Comparison of ENCODE assay signal across 1 cellular context in genomic region chr11:31369348-31370329, GRCh38.
TF ChIP-seq lines count a peak whose summit lies in the region.

Gene DCDC1 (minus strand): TSS chr11:31369739. CDS start chr11:31328280, 41,459 bp downstream.
Gene DNAJC24 (plus strand): TSS chr11:31369860. CDS start chr11:31370749, 889 bp downstream.

TF ChIP-seq in GM12878, 131 proteins besides CTCF, POLR2A, EP300 and RAD21 (continued from another document and continues in another):
- TF ChIP-seq E2F4 (IDR thresholded peaks at IDR 0.05; ENCODE audit: low read depth, low read length) (0 out of 2 replicates have a peak, but pooled peaks have one; percentile 40), SREBF2 (IDR thresholded peaks at IDR 0.05; ENCODE audit: low read length) (peak; percentile 67; the same call in 1 of the 2 replicates), RELA (IDR thresholded peaks at IDR 0.05; ENCODE audit: borderline replicate concordance, partially characterized antibody) (peak; percentile 69), TAF1 (IDR thresholded peaks at IDR 0.05; ENCODE audit: borderline replicate concordance, low read depth, low read length) (peak; percentile 61), ZNF384 (IDR thresholded peaks at IDR 0.05; ENCODE audit: borderline replicate concordance, low read depth, low read length) (peak; percentile 34; the same call in 1 of the 2 replicates), HDAC6 (IDR thresholded peaks at IDR 0.05; ENCODE audit: unreplicated experiment) (no peak), TBL1XR1 (IDR thresholded peaks at IDR 0.05; ENCODE audit: low read depth, low read length) (peak; percentile 56; the same call in 1 of the 2 replicates), PML (IDR thresholded peaks at IDR 0.05; ENCODE audit: low read length) (peak; percentile 92), CHD1 (IDR thresholded peaks at IDR 0.05; ENCODE audit: low read depth, low read length) (peak; percentile 67; the same call in 1 of the 2 replicates), E4F1 (IDR thresholded peaks at IDR 0.05; ENCODE audit: borderline replicate concordance, partially characterized antibody) (no peak), MEF2B (IDR thresholded peaks at IDR 0.05; ENCODE audit: partially characterized antibody, poor library complexity, severe bottlenecking) (peak; percentile 44), HDAC2 (IDR thresholded peaks at IDR 0.05) (no peak), MXI1 (IDR thresholded peaks at IDR 0.05; ENCODE audit: low read depth, low read length) (peak; percentile 94), ZNF687 (IDR thresholded peaks at IDR 0.05) (peak; percentile 38; the same call in 1 of the 2 replicates), KLF5 (IDR thresholded peaks at IDR 0.05; ENCODE audit: partially characterized antibody) (peak; percentile 58), JUND (IDR thresholded peaks at IDR 0.05; ENCODE audit: low read depth, low read length) (0 out of 2 replicates have a peak, but pooled peaks have one; percentile 24), SMAD1 (IDR thresholded peaks at IDR 0.05; ENCODE audit: low read depth, partially characterized antibody) (no peak), MEF2A (IDR thresholded peaks at IDR 0.05; ENCODE audit: insufficient read depth, low read depth, low read length) (0 out of 2 replicates have a peak, but pooled peaks have one; percentile 36), ELK1 (IDR thresholded peaks at IDR 0.05; ENCODE audit: low read depth, low read length) (peak; percentile 93), BMI1 (IDR thresholded peaks at IDR 0.05; ENCODE audit: borderline replicate concordance) (peak; percentile 94), KDM1A (IDR thresholded peaks at IDR 0.05; ENCODE audit: borderline replicate concordance) (no peak), MLLT1 (IDR thresholded peaks at IDR 0.05) (0 out of 2 replicates have a peak, but pooled peaks have one; percentile 50), SIX5 (IDR thresholded peaks at IDR 0.05; ENCODE audit: low read depth, low read length, severe bottlenecking) (peak; percentile 68), SMARCA5 (IDR thresholded peaks at IDR 0.05) (peak; percentile 79; the same call in 1 of the 2 replicates), PBX3 (IDR thresholded peaks at IDR 0.05; ENCODE audit: insufficient replicate concordance, low read depth, low read length) (peak; percentile 39), ATF7 (IDR thresholded peaks at IDR 0.05; ENCODE audit: low read depth) (0 out of 2 replicates have a peak, but pooled peaks have one; percentile 27), JUNB (IDR thresholded peaks at IDR 0.05) (no peak), YY1 (IDR thresholded peaks at IDR 0.05; ENCODE audit: low read depth, low read length) (peak; percentile 87), CREB1 (IDR thresholded peaks at IDR 0.05; ENCODE audit: low read depth) (peak; percentile 90), RELB (IDR thresholded peaks at IDR 0.05; ENCODE audit: low read depth) (peak; percentile 80), TCF3 (IDR thresholded peaks at IDR 0.05; ENCODE audit: borderline replicate concordance, insufficient read depth, low read depth, low read length) (no peak), SMAD5 (IDR thresholded peaks at IDR 0.05; ENCODE audit: low read depth) (peak; percentile 39; the same call in 1 of the 2 replicates), NRF1 (conservative IDR thresholded peaks at IDR 0.05; ENCODE audit: low read depth, low read length) (no peak), BCL3 (IDR thresholded peaks at IDR 0.05; ENCODE audit: borderline replicate concordance, insufficient read depth, low read depth, low read length, poor library complexity, severe bottlenecking) (peak; percentile 32), IRF4 (IDR thresholded peaks at IDR 0.05; ENCODE audit: low read depth, low read length) (0 out of 2 replicates have a peak, but pooled peaks have one; percentile 50), ZNF24 (IDR thresholded peaks at IDR 0.05) (peak; percentile 66; the same call in 1 of the 2 replicates), CUX1 (IDR thresholded peaks at IDR 0.05; ENCODE audit: insufficient replicate concordance, low read depth, low read length) (peak; percentile 43), RFX5 (IDR thresholded peaks at IDR 0.05; ENCODE audit: low read depth, low read length) (peak; percentile 27; the same call in 1 of the 2 replicates), SUZ12 (IDR thresholded peaks at IDR 0.05; ENCODE audit: unreplicated experiment) (no peak)
